ENCODE assay signal across 8 cellular contexts in the genomic region with DNA sequence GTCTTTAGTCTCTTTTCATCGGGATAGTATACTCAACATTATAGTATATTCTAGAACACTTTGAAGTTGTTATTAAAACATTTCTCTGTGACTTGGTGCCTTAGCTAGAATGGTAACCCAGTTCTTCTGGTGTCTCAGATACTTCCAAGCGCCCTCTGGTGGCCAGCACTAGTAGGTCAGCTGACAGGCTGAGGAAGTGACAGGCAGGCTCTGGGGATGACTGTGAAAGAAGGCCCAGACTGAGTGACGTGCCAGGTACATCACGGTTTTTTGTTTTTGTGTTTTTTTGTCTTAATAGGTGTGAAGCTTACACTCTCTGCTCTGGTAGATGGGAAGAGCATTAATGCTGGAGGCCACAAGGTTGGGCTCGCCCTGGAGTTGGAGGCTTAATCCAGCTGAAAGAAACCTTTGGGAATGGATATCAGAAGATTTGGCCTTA. TPM values are rescaled to one million over a fixed set of nuclear protein-coding genes. Genes with fewer than 3 reads are reported as not detected.
DNase-seq lines count a peak whose midpoint lies in the region; ATAC-seq, FAIRE-seq and TF ChIP-seq lines count a peak whose summit lies in the region.

No MANE protein-coding gene starts in this region.

- H3K27me3 Mint-ChIP-seq in activated CD4-positive, alpha-beta T cell treated with anti-CD3 and anti-CD28 coated beads for 36 hours = no peaks in the 10 kb centered on the region
- H3K27me3 Mint-ChIP-seq in chondrocyte (ENCODE audit: low read depth) = no peaks in the 10 kb centered on the region

- no peak for TF ChIP-seq POLR2A in HepG2 (IDR thresholded peaks at IDR 0.05; ENCODE audit: insufficient read depth in 1 of 2, low read depth in 2 of 2, low read length in 2 of 2)

- H4K20me1 ChIP-seq in HepG2 (ENCODE audit: insufficient read depth, low read length) = peaks cover 22% of the 10 kb centered on the region

- peaks cover 44% of the 10 kb centered on the region for H3K4me1 Mint-ChIP-seq in activated CD4-positive, alpha-beta T cell treated with anti-CD3 and anti-CD28 coated beads for 36 hours
- H3K4me1 Mint-ChIP-seq in chondrocyte (ENCODE audit: low read depth) = peaks cover 49% of the 10 kb centered on the region

- TF ChIP-seq EP300 in HepG2 (IDR thresholded peaks at IDR 0.05; ENCODE audit: low read depth in 2 of 2, low read length in 2 of 2) (no peak), HepG2 (CRISPR knock-in tag; IDR thresholded peaks at IDR 0.05; ENCODE audit: borderline replicate concordance) (no peak)

- no peak overlapping the region for H3K4me2 ChIP-seq in HepG2 (ENCODE audit: low read depth, low read length)

- H3K27ac ChIP-seq in A673 (ENCODE audit: low read depth, low read length, poor library complexity, severe bottlenecking) (no peak overlapping the region), HepG2 (ENCODE audit: extremely low read length, insufficient read depth, low read length) (no peak overlapping the region)

- H3K27me3 ChIP-seq in A673 (replicated peaks; ENCODE audit: insufficient read depth, low read depth, low read length, poor library complexity) (no peaks in the 10 kb centered on the region), HepG2 (ENCODE audit: control insufficient read depth in 1 of 2, insufficient read depth in 2 of 2, low read length in 2 of 2) (no peaks in the 10 kb centered on the region)

- ATAC-seq in GM18511 (IDR thresholded peaks at IDR 0.05; ENCODE audit: unreplicated experiment) (peak; percentile 37), HG03159 (IDR thresholded peaks at IDR 0.05; ENCODE audit: unreplicated experiment) (peak; percentile 38), HepG2 (peak; percentile 15; the same call in 2 of the 3 replicates)
- ATAC-seq in activated CD4-positive, alpha-beta T cell treated with anti-CD3 and anti-CD28 coated beads for 36 hours = peak; percentile 53

- peak; percentile 89 for DNase-seq in A673 (ENCODE audit: low spot score)
- DNase-seq in NCI-H460 (ENCODE audit: extremely low read depth, low read depth) = peak; percentile 90
- DNase-seq in activated CD4-positive, alpha-beta T cell treated with anti-CD3 and anti-CD28 coated beads for 36 hours = peak; percentile 98
- no peak for DNase-seq in chondrocyte (ENCODE audit: low spot score)
- peak; percentile 80 for DNase-seq in HepG2 (ENCODE audit: low spot score)
- DNase-seq in stimulated activated CD4-positive, alpha-beta T cell treated with anti-CD3 and anti-CD28 coated beads, TNF-alpha, amount 100 ng/mL, for 24 hours (ENCODE audit: low read depth in 3 of 3) = peak; percentile 85 to 94 (median 93)

- H3K27ac Mint-ChIP-seq in activated CD4-positive, alpha-beta T cell treated with anti-CD3 and anti-CD28 coated beads for 36 hours = peak overlapping the region; percentile 98
- H3K27ac Mint-ChIP-seq in chondrocyte (ENCODE audit: unreplicated experiment) = peak overlapping the region; percentile 91

- H3K4me1 ChIP-seq in A673 (ENCODE audit: insufficient read depth, low read length, poor library complexity, severe bottlenecking) (peaks cover 6% of the 10 kb centered on the region), HepG2 (ENCODE audit: insufficient read depth, low read length) (peaks cover 42% of the 10 kb centered on the region)

- TF ChIP-seq RAD21 in HepG2 (CRISPR knock-in tag; IDR thresholded peaks at IDR 0.05) = peak; percentile 61; the same call in 1 of the 2 replicates

- peaks cover 33% of the 10 kb centered on the region for H3K79me2 ChIP-seq in HepG2 (ENCODE audit: insufficient read depth, low read length)

- H3K9me3 ChIP-seq in A673 (ENCODE audit: low read depth, low read length, poor library complexity, severe bottlenecking) = no peaks in the 10 kb centered on the region
- H3K9me3 ChIP-seq in HepG2 (ENCODE audit: low read length) = no peaks in the 10 kb centered on the region

- TF ChIP-seq CTCF in A673 (conservative IDR thresholded peaks at IDR 0.05; ENCODE audit: low read depth, low read length) (peak; percentile 97), chondrocyte (IDR thresholded peaks at IDR 0.05) (peak; percentile 93), HepG2 (CRISPR knock-in tag; IDR thresholded peaks at IDR 0.05) (peak; percentile 87)

- in situ Hi-C loops in HepG2 (cut with HindIII; ENCODE audit: extremely low pct_ligation_motif_present, low pct_unique_long_range_greater_than_20kb) = loop anchor here (5.0 to 10.0 kb wide), 3 partner anchors 43 to 986 kb away; a partner anchor contains a TSS

- BruUV-seq in A673 (replicated peaks; lab: Mats Ljungman, UMichigan) = no TSS peak
- BruUV-seq in HepG2 (replicated peaks; lab: Mats Ljungman, UMichigan) = no TSS peak

- CTCF ChIA-PET in A673 (lab: Charles Lee) (interaction anchor here (1.1 kb wide), 2 partner anchors 20 to 43 kb away, joined by 8 to 10 read pairs; a partner anchor contains a TSS), HepG2 (lab: Yijun Ruan, JAX; ENCODE audit: low intra/inter-chr PET ratio, low total read pairs) (interaction anchor here (1.5 to 2.3 kb wide), 3 partner anchors 38 to 44 kb away, joined by 3 to 28 read pairs (median 4); no protein-coding TSS in a partner anchor)
- CTCF ChIA-PET in activated CD4-positive, alpha-beta T cell treated with anti-CD3 and anti-CD28 coated beads for 36 hours (lab: Charles Lee) = interaction anchor here (0.5 to 10.5 kb wide), 15 partner anchors 9 to 201 kb away, joined by 3 to 129 read pairs (median 5); a partner anchor contains a TSS

- peaks cover 48% of the 10 kb centered on the region for H3K36me3 Mint-ChIP-seq in activated CD4-positive, alpha-beta T cell treated with anti-CD3 and anti-CD28 coated beads for 36 hours (ENCODE audit: low read depth)
- H3K36me3 Mint-ChIP-seq in chondrocyte (ENCODE audit: low read depth) = peaks cover 19% of the 10 kb centered on the region

- H3K4me3 Mint-ChIP-seq in activated CD4-positive, alpha-beta T cell treated with anti-CD3 and anti-CD28 coated beads for 36 hours = no peak overlapping the region
- H3K4me3 Mint-ChIP-seq in chondrocyte (ENCODE audit: unreplicated experiment) = no peak overlapping the region

- peak; percentile 64 for FAIRE-seq in HepG2 (lab: Jason Lieb, UNC)

- no peak overlapping the region for H3K9ac ChIP-seq in HepG2 (ENCODE audit: insufficient read depth, low read depth, low read length)

- H3K36me3 ChIP-seq in A673 (ENCODE audit: insufficient read depth, low read length, poor library complexity, severe bottlenecking) (peaks cover 58% of the 10 kb centered on the region), HepG2 (replicated peaks in 1 of 2; ENCODE audit: control insufficient read depth in 1 of 2, insufficient read depth in 2 of 2, low read length in 2 of 2) (peaks cover 10 to 59% of the 10 kb centered on the region in 2 experiments)

- POLR2A ChIA-PET in A673 (lab: Charles Lee; ENCODE audit: low non-redundant PET) (no interaction called here), HepG2 (lab: Yijun Ruan, JAX) (interaction anchor here (0.9 to 5.0 kb wide), 3 partner anchors 16 to 43 kb away, joined by 3 to 29 read pairs (median 11); a partner anchor contains a TSS)
- POLR2A ChIA-PET in activated CD4-positive, alpha-beta T cell treated with anti-CD3 and anti-CD28 coated beads for 36 hours (lab: Charles Lee) = interaction anchor here (1.0 to 3.3 kb wide), 3 partner anchors 19 to 42 kb away, joined by 4 to 18 read pairs (median 5); a partner anchor contains a TSS

- H3K4me3 ChIP-seq in A673 (ENCODE audit: low read depth, low read length, poor library complexity, severe bottlenecking) (no peak overlapping the region), HepG2 (replicated peaks in 1 of 3; ENCODE audit: insufficient read depth in 1 of 3, low read depth in 2 of 3, low read length in 3 of 3) (no peak overlapping the region)

- no peak overlapping the region for H2AFZ ChIP-seq in HepG2 (ENCODE audit: low read length)

- intact Hi-C loops in A673 (cut with micrococcal nuclease; ENCODE audit: unreplicated experiment) = loop anchor here (5.0 to 10.0 kb wide), 4 partner anchors 116 to 1106 kb away; a partner anchor contains a TSS
- intact Hi-C loops in activated CD4-positive, alpha-beta T cell treated with anti-CD3 and anti-CD28 coated beads for 36 hours (cut with DNase I, micrococcal nuclease) = loop anchor here (1.0 to 10.0 kb wide), 8 partner anchors 20 to 1443 kb away; a partner anchor contains a TSS
- intact Hi-C loops in HepG2 (cut with micrococcal nuclease; ENCODE audit: unreplicated experiment) = loop anchor here (1.0 to 5.0 kb wide), 2 partner anchors 42 to 118 kb away; a partner anchor contains a TSS

- whole genome bisulfite sequencing in HepG2 (ENCODE audit: low lambda C conversion rate) = 32% methylated on average over 5 of the region's 5 CpGs

- H3K9me3 Mint-ChIP-seq in activated CD4-positive, alpha-beta T cell treated with anti-CD3 and anti-CD28 coated beads for 36 hours (ENCODE audit: low read depth) = no peaks in the 10 kb centered on the region
- H3K9me3 Mint-ChIP-seq in chondrocyte (ENCODE audit: low read depth) = no peaks in the 10 kb centered on the region

RNA-seq across cellular contexts. Expression of a gene that starts 5.1 kb away (rescaled TPM):
- total RNA-seq in A673 (2021) = 3.4 and 3.8 TPM in 2 replicates
- 27.2 and 31.7 TPM in 2 replicates for total RNA-seq in NCI-H460 (2014; rRNA removed; shearing (Covaris generic))
- 385 and 421 TPM in 2 replicates for polyA plus RNA-seq in NCI-H460 (2014; cell fraction: nucleus; rRNA removed)
- total RNA-seq in activated CD4-positive, alpha-beta T cell treated with anti-CD3 and anti-CD28 coated beads for 36 hours = 10 to 100 TPM; 28.1 to 41.0 TPM
- 12.8 to 15.7 TPM (median 13.2 TPM) in 3 replicates for total RNA-seq in chondrocyte
- 9.8 and 18.4 TPM in 2 replicates for total RNA-seq in HepG2 (2016; rRNA removed; fragmentation: Illumina TruSeq; extraction: Trizol)
- 12.2 and 16.1 TPM in 2 replicates for total RNA-seq in HepG2 (2016; cell fraction: cytosol; rRNA removed; fragmentation: Illumina TruSeq; extraction: Trizol; ENCODE audit: low read depth)
- total RNA-seq in HepG2 (2016; cell fraction: insoluble cytoplasmic fraction; rRNA removed; fragmentation: Illumina TruSeq; extraction: Trizol) = 10.6 and 19.5 TPM in 2 replicates
- total RNA-seq in HepG2 (2016; cell fraction: membrane; rRNA removed; fragmentation: Illumina TruSeq; extraction: Trizol) = 12.0 and 14.7 TPM in 2 replicates
- 14.6 and 16.0 TPM in 2 replicates for total RNA-seq in HepG2 (2016; cell fraction: nucleus; rRNA removed; fragmentation: Illumina TruSeq; extraction: Trizol)
- polyA plus RNA-seq in HepG2 (2011; rRNA removed) = 11.8 and 12.6 TPM in 2 replicates
- 6.8 and 16.3 TPM in 2 replicates for polyA plus RNA-seq in HepG2 (2011; cell fraction: cytosol; rRNA removed)
- 56.9 and 70.5 TPM in 2 replicates for polyA plus RNA-seq in HepG2 (2011; cell fraction: nucleus; rRNA removed)
- polyA plus RNA-seq in HepG2 (2012) = 8.1 and 13.6 TPM in 2 replicates
- 10.0 and 12.3 TPM in 2 replicates for polyA plus RNA-seq in HepG2 (2016; cell fraction: cytosol; fragmentation: Illumina TruSeq; extraction: Trizol; ENCODE audit: low read depth)
- polyA plus RNA-seq in HepG2 (2016; cell fraction: insoluble cytoplasmic fraction; fragmentation: Illumina TruSeq; extraction: Trizol; ENCODE audit: low read depth) = 8.1 and 10.1 TPM in 2 replicates
- polyA plus RNA-seq in HepG2 (2016; cell fraction: membrane; fragmentation: Illumina TruSeq; extraction: Trizol; ENCODE audit: low read depth) = 9.1 and 10.0 TPM in 2 replicates
- 30.4 and 30.9 TPM in 2 replicates for polyA plus RNA-seq in HepG2 (2016; cell fraction: nucleus; fragmentation: Illumina TruSeq; extraction: Trizol; ENCODE audit: insufficient read depth, low read depth)
- polyA minus RNA-seq in HepG2 (2011; rRNA and poly(A)+ RNA removed; ENCODE audit: low replicate concordance) = 5.5 and 7.7 TPM in 2 replicates
- polyA minus RNA-seq in HepG2 (2011; cell fraction: cytosol; rRNA and poly(A)+ RNA removed) = 3.2 and 9.5 TPM in 2 replicates
- polyA minus RNA-seq in HepG2 (2011; cell fraction: nucleus; rRNA and poly(A)+ RNA removed) = 3.4 and 4.1 TPM in 2 replicates

RNA-seq across cellular contexts. Expression of a gene that starts 20.0 kb away (rescaled TPM):
- total RNA-seq in A673 (2021) = 307 and 328 TPM in 2 replicates
- total RNA-seq in NCI-H460 (2014; rRNA removed; shearing (Covaris generic)) = 323 and 341 TPM in 2 replicates
- 205 and 247 TPM in 2 replicates for polyA plus RNA-seq in NCI-H460 (2014; cell fraction: nucleus; rRNA removed)
- total RNA-seq in activated CD4-positive, alpha-beta T cell treated with anti-CD3 and anti-CD28 coated beads for 36 hours = 100 to 1,000 TPM; 122 to 233 TPM
- total RNA-seq in chondrocyte = 142 to 161 TPM (median 155 TPM) in 3 replicates
- total RNA-seq in HepG2 (2016; rRNA removed; fragmentation: Illumina TruSeq; extraction: Trizol) = 222 and 289 TPM in 2 replicates
- 104 and 114 TPM in 2 replicates for total RNA-seq in HepG2 (2016; cell fraction: cytosol; rRNA removed; fragmentation: Illumina TruSeq; extraction: Trizol; ENCODE audit: low read depth)
- 211 and 292 TPM in 2 replicates for total RNA-seq in HepG2 (2016; cell fraction: insoluble cytoplasmic fraction; rRNA removed; fragmentation: Illumina TruSeq; extraction: Trizol)
- total RNA-seq in HepG2 (2016; cell fraction: membrane; rRNA removed; fragmentation: Illumina TruSeq; extraction: Trizol) = 204 and 207 TPM in 2 replicates
- total RNA-seq in HepG2 (2016; cell fraction: nucleus; rRNA removed; fragmentation: Illumina TruSeq; extraction: Trizol) = 115 and 129 TPM in 2 replicates
- 51.4 and 67.9 TPM in 2 replicates for polyA plus RNA-seq in HepG2 (2011; rRNA removed)
- polyA plus RNA-seq in HepG2 (2011; cell fraction: cytosol; rRNA removed) = 57.5 and 78.7 TPM in 2 replicates
- polyA plus RNA-seq in HepG2 (2011; cell fraction: nucleus; rRNA removed) = 39.7 and 47.6 TPM in 2 replicates
- 254 and 278 TPM in 2 replicates for polyA plus RNA-seq in HepG2 (2012)
- 130 and 148 TPM in 2 replicates for polyA plus RNA-seq in HepG2 (2016; cell fraction: cytosol; fragmentation: Illumina TruSeq; extraction: Trizol; ENCODE audit: low read depth)
- 312 and 323 TPM in 2 replicates for polyA plus RNA-seq in HepG2 (2016; cell fraction: insoluble cytoplasmic fraction; fragmentation: Illumina TruSeq; extraction: Trizol; ENCODE audit: low read depth)
- 182 and 196 TPM in 2 replicates for polyA plus RNA-seq in HepG2 (2016; cell fraction: membrane; fragmentation: Illumina TruSeq; extraction: Trizol; ENCODE audit: low read depth)
- polyA plus RNA-seq in HepG2 (2016; cell fraction: nucleus; fragmentation: Illumina TruSeq; extraction: Trizol; ENCODE audit: insufficient read depth, low read depth) = 145 and 163 TPM in 2 replicates
- 45.3 and 49.0 TPM in 2 replicates for polyA minus RNA-seq in HepG2 (2011; rRNA and poly(A)+ RNA removed; ENCODE audit: low replicate concordance)
- polyA minus RNA-seq in HepG2 (2011; cell fraction: cytosol; rRNA and poly(A)+ RNA removed) = 83.7 and 98.7 TPM in 2 replicates
- 59.0 and 61.9 TPM in 2 replicates for polyA minus RNA-seq in HepG2 (2011; cell fraction: nucleus; rRNA and poly(A)+ RNA removed)
